8 cellular contexts compared by ENCODE assay signal in the genomic region with DNA sequence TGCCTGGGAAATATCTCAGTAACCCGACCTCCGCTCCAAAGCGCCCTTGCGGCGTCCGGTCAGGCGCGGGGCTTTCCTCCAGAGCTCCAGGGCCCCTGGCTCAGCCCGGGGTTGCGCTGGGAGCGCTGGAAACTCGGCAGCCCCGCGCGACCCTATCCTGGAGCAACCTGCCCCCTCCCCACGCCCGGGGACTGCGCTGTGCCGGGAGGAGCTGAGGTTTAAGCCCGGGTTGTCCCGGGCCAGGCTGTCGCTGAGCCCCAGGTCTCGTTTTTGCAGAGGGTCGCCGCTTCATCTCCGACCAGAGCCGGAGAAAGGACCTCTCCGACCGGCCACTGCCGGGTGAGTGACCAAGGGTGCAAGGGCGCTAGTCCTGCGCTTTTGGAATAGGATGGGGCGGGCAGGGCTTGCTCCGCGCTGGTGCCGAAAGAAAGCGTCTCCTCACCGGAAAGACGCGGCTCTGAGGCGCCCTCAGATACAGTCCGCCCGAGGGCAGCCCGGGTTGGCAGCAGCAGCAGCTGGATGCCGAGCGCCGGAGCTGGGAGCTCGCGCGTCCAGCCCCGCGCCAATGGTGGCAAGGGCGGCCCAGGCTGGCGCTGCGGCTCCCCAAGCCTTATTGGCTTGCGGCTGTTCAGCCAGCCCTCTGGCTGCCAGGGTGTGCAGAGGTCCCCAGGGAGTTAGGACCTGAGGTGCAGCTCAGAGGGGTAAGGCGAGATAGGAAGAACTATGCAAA. TPM values are rescaled to one million over a fixed set of nuclear protein-coding genes. Genes with fewer than 3 reads are reported as not detected.
DNase-seq lines count a peak whose midpoint lies in the region; ATAC-seq and TF ChIP-seq lines count a peak whose summit lies in the region.

No MANE protein-coding gene starts in this region.

- no peaks in the 10 kb centered on the region for H3K36me3 ChIP-seq in mucosa of descending colon (ENCODE audit: low read depth)

- no peaks in the 10 kb centered on the region for H3K9me3 ChIP-seq in mucosa of descending colon

- TF ChIP-seq POLR2A in erythroblast (IDR thresholded peaks at IDR 0.05; ENCODE audit: low read length): no peak

- intact Hi-C loops in mucosa of descending colon (cut with DNase I, micrococcal nuclease): no loop called here

- DNase-seq in AG08396 (ENCODE audit: low spot score) (peak; percentile 62), NCI-H524 treated with DMSO at 0.1 percent for 48 hours (lab: John Stamatoyannopoulos, UW) (peak; percentile 4), activated T-cell treated with anti-CD3 and anti-CD28 coated beads for 24 hours (ENCODE audit: low read depth) (peak; percentile 33), erythroblast (lab: John Stamatoyannopoulos, UW) (peak; percentile 19 to 29), mucosa of descending colon (peak; percentile 12 to 54 (median 51))
- peak; percentile 11 for DNase-seq in stimulated activated CD8-positive, alpha-beta memory T cell treated with anti-CD3 and anti-CD28 coated beads, Interleukin-7, amount 100 ng/mL, for 24 hours (ENCODE audit: low read depth)

- no peak for TF ChIP-seq CTCF in mucosa of descending colon (IDR thresholded peaks at IDR 0.05)

- peak; percentile 96 for ATAC-seq in GM19035 (IDR thresholded peaks at IDR 0.05; ENCODE audit: unreplicated experiment)
- peak; percentile 87 for ATAC-seq in HG03175 (IDR thresholded peaks at IDR 0.05; ENCODE audit: unreplicated experiment)
- peak; percentile 94 for ATAC-seq in mucosa of descending colon

- peaks cover 13% of the 10 kb centered on the region for H3K4me1 ChIP-seq in mucosa of descending colon (ENCODE audit: low read depth)

- no peak overlapping the region for H3K4me3 ChIP-seq in mucosa of descending colon

RNA-seq across cellular contexts. Expression of a gene that starts 1.5 kb away (rescaled TPM):
- total RNA-seq in mucosa of descending colon: under 1 TPM in 1 of 3 donors, not detected in 2; 0.13 TPM

RNA-seq across cellular contexts. Expression of a gene that starts 26.0 kb away (rescaled TPM):
- total RNA-seq in mucosa of descending colon: 10 to 100 TPM; 15.4 to 22.0 (median 21.5) TPM

RNA-seq across cellular contexts. Expression of a gene that starts 26.2 kb away (rescaled TPM):
- total RNA-seq in mucosa of descending colon: 10 to 100 TPM in 2 of 3 donors, 1 to 10 TPM in 1; 9.3 to 29.6 (median 16.2) TPM

Comparison
In these comparisons a context has a peak if more than half of its experiments do, and no peak if none do; other contexts are left out.
1. DNase-seq: peak in every context shown above with its lines; median percentile 62 in AG08396; 51 in mucosa of descending colon; 33 in activated T-cell treated with anti-CD3 and anti-CD28 coated beads for 24 hours; 24 in erythroblast; 11 in stimulated activated CD8-positive, alpha-beta memory T cell treated with anti-CD3 and anti-CD28 coated beads, Interleukin-7, amount 100 ng/mL, for 24 hours; 4 in NCI-H524 treated with DMSO at 0.1 percent for 48 hours.